In genomic region chr6:292506-293184, GRCh38 we compare ENCODE assay signal across 8 cellular contexts. TPM values are rescaled to one million over a fixed set of nuclear protein-coding genes. Genes with fewer than 3 reads are reported as not detected.
DNase-seq lines count a peak whose midpoint lies in the region; ATAC-seq and TF ChIP-seq lines count a peak whose summit lies in the region.

No MANE protein-coding gene starts in this region.

- peaks cover 20% of the 10 kb centered on the region for H3K4me1 Mint-ChIP-seq in neural progenitor cell

- peak overlapping the region; percentile 88 for H3K27ac ChIP-seq in HL-60 (replicated peaks)
- peak overlapping the region; percentile 72 for H3K27ac ChIP-seq in neural progenitor cell
- peak overlapping the region; percentile 90 for H3K27ac ChIP-seq in temporal lobe (ENCODE audit: low read depth, low read length)

- peaks cover 30% of the 10 kb centered on the region for H3K79me2 ChIP-seq in neural progenitor cell (ENCODE audit: low read depth)

- H2AFZ ChIP-seq in neural progenitor cell (replicated peaks), result peak overlapping the region; percentile 92

- H3K4me1 ChIP-seq in neural progenitor cell, result peaks cover 9% of the 10 kb centered on the region

- no peak overlapping the region for H3K9ac ChIP-seq in neural progenitor cell

- H3K36me3 ChIP-seq in neural progenitor cell, result no peaks in the 10 kb centered on the region

- peak; percentile 31 for ATAC-seq in GM19463 (IDR thresholded peaks at IDR 0.05; ENCODE audit: unreplicated experiment)

- TF ChIP-seq CTCF in AG09309 (IDR thresholded peaks at IDR 0.05; ENCODE audit: control insufficient read depth, insufficient read depth, low read depth, low read length, missing control alignments) (no peak), HL-60 (IDR thresholded peaks at IDR 0.05; ENCODE audit: insufficient read depth, low read length) (no peak), neural progenitor cell (IDR thresholded peaks at IDR 0.05) (no peak)

- H3F3A ChIP-seq in neural progenitor cell (ENCODE audit: low read depth), result peaks cover 23% of the 10 kb centered on the region

- H3K4me3 ChIP-seq in AG09309 (ENCODE audit: control insufficient read depth, low read depth, low read length), result peak overlapping the region; percentile 65
- H3K4me3 ChIP-seq in HL-60 (replicated peaks; ENCODE audit: insufficient read depth, low read length), result peak overlapping the region; percentile 68
- H3K4me3 ChIP-seq in neural progenitor cell, result peak overlapping the region; percentile 60

- peak overlapping the region; percentile 88 for H3K4me2 ChIP-seq in neural progenitor cell

- H3K9me3 Mint-ChIP-seq in neural progenitor cell, result peaks cover 23% of the 10 kb centered on the region

- no peaks in the 10 kb centered on the region for H3K36me3 Mint-ChIP-seq in neural progenitor cell

- no peaks in the 10 kb centered on the region for H3K27me3 ChIP-seq in HL-60 (ENCODE audit: insufficient read depth, poor library complexity, severe bottlenecking)
- no peaks in the 10 kb centered on the region for H3K27me3 ChIP-seq in neural progenitor cell

- peaks cover 5% of the 10 kb centered on the region for H3K27me3 Mint-ChIP-seq in neural progenitor cell (ENCODE audit: insufficient read depth, low read depth)

- peak overlapping the region; percentile 95 for H3K27ac Mint-ChIP-seq in neural progenitor cell

- DNase-seq in AG09309 (ENCODE audit: low read depth), result no peak
- DNase-seq in HL-60 (ENCODE audit: low read depth in 1 of 2, low spot score in 1 of 2), result peak; percentile 38 to 86
- peak; percentile 76 for DNase-seq in activated CD8-positive, alpha-beta memory T cell treated with anti-CD3 and anti-CD28 coated beads for 4 hours (ENCODE audit: low read depth in 2 of 2)
- DNase-seq in fibroblast of gingiva (ENCODE audit: low read depth), result peak; percentile 37
- peak; percentile 72 for DNase-seq in neural progenitor cell (ENCODE audit: low spot score)
- no peak for DNase-seq in amygdala (lab: John Stamatoyannopoulos, UW)

- H4K20me1 ChIP-seq in neural progenitor cell (ENCODE audit: low read depth), result peaks cover 4% of the 10 kb centered on the region

- H3K9me3 ChIP-seq in neural progenitor cell (ENCODE audit: low read depth), result peaks cover 4% of the 10 kb centered on the region

- H3K4me3 Mint-ChIP-seq in neural progenitor cell, result peak overlapping the region; percentile 96

RNA-seq across cellular contexts. Expression of gene DUSP22, which starts 0.4 kb away (rescaled TPM):
- total RNA-seq in neural progenitor cell (ENCODE audit: low replicate concordance) (40.0 and 51.3 TPM in 2 replicates), temporal lobe (17.5 TPM)

Comparison
In these comparisons a context has a peak if more than half of its experiments do, and no peak if none do; other contexts are left out.
1. DNase-seq: peak in HL-60 (2 of 2), activated CD8-positive, alpha-beta memory T cell treated with anti-CD3 and anti-CD28 coated beads for 4 hours (2 of 2), fibroblast of gingiva (single experiment) and neural progenitor cell (single experiment); none in AG09309 (single experiment) and amygdala (0 of 56).
2. Peak in every context shown above with its lines, with median percentiles within 50 percentile points of each other: H3K4me3 ChIP-seq and H3K27ac ChIP-seq.